ENCODE assay signal across 28 cellular contexts in the genomic region with DNA sequence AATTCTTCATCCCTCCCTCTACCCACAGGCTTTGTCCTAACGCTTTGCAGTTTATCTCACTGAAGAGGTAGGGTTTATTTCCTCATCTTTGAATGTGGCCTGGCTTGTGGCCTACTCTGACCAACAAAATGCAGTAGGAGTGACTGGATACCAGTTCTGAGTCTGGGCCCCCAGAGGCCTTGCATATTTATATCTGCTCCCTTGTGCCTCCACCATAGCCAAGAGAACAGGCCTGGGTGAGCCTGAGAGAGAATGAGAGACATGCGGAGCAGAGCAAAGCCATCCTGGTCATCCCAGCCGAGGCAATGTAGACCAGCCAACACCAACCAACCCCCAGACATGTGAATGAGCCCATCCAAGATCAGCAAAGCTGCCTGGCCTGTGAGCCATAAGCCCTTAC. TPM values are rescaled to one million over a fixed set of nuclear protein-coding genes. Genes with fewer than 3 reads are reported as not detected.
A peak's percentile ranks its signal among the peaks of the same experiment; 100 is the strongest.
DNase-seq lines count a peak whose midpoint lies in the region; ATAC-seq, FAIRE-seq and TF ChIP-seq lines count a peak whose summit lies in the region.
"Had no signal": no experiment of that assay in that cellular context is flagged by ENCODE, and none has a peak within 500 bp of the region (broad histone marks: within the 10 kb centered on the region; RNA-seq: fewer than 3 reads in every experiment).

No MANE protein-coding gene starts in this region.

- no peaks in the 10 kb centered on the region for H3K9me1 ChIP-seq in K562 (ENCODE audit: control insufficient read depth, insufficient read depth, low read length)

- H3K79me2 ChIP-seq in K562 (ENCODE audit: control insufficient read depth, insufficient read depth, low read length): no peaks in the 10 kb centered on the region

- H3K9me3 ChIP-seq in K562 (replicated peaks; ENCODE audit: control insufficient read depth, insufficient read depth, low read depth, low read length): no peaks in the 10 kb centered on the region
- H3K9me3 ChIP-seq: spleen had no signal

- no peak overlapping the region for H3K4me3 ChIP-seq in K562
- H3K4me3 ChIP-seq: spleen had no signal

- H2AFZ ChIP-seq in K562 (ENCODE audit: low read depth, low read length): no peak overlapping the region

- no peak overlapping the region for H3K27ac Mint-ChIP-seq in osteocyte (ENCODE audit: unreplicated experiment)
- H3K27ac Mint-ChIP-seq: activated B cell treated with CpG ODN at 0.5 μM for 24 hours; activated T-cell treated with anti-CD3 and anti-CD28 coated beads, Interleukin-2, amount 50 U/mL, for 72 hours; CD4-positive, alpha-beta memory T cell; dendritic cell treated with granulocyte-macrophage colony-stimulating factor and Interleukin-4, amounts not matched to agents 40 ng/mL and 50 ng/mL, for 4 days had no signal

- H3K27me3 ChIP-seq in K562 (ENCODE audit: control insufficient read depth in 2 of 2, insufficient read depth in 2 of 2, low read length in 2 of 2): peaks cover 0 to 13% of the 10 kb centered on the region in 2 experiments; a peak in 4 of 5 replicates
- H3K27me3 ChIP-seq: brain microvascular endothelial cell, spleen had no signal

- CTCF ChIA-PET in K562 (lab: Yijun Ruan, JAX; ENCODE audit: low intra/inter-chr PET ratio): no interaction called here

- H3K4me1 ChIP-seq in K562 (replicated peaks in 1 of 2; ENCODE audit: control insufficient read depth in 2 of 2, insufficient read depth in 2 of 2, low read length in 2 of 2): peaks cover 0 to 7% of the 10 kb centered on the region in 2 experiments; a peak in 2 of 5 replicates
- H3K4me1 ChIP-seq: spleen had no signal

- TF ChIP-seq RAD21 in K562 (CRISPR knock-in tag; conservative IDR thresholded peaks at IDR 0.05 in 1 of 2, IDR thresholded peaks at IDR 0.05 in 1 of 2): no peak

- no peak for ATAC-seq in K562
- ATAC-seq in HG02571 (IDR thresholded peaks at IDR 0.05; ENCODE audit: unreplicated experiment): no peak
- ATAC-seq: activated T-cell treated with anti-CD3 and anti-CD28 coated beads, Interleukin-2, amount 50 U/mL, for 72 hours; left colon had no signal

- TF ChIP-seq POLR2A in K562 (conservative IDR thresholded peaks at IDR 0.05): no peak

- H3K36me3 ChIP-seq in K562 (ENCODE audit: control insufficient read depth, insufficient read depth, low read length): no peaks in the 10 kb centered on the region
- H3K36me3 ChIP-seq: brain microvascular endothelial cell had no signal

- H3K36me3 Mint-ChIP-seq in osteocyte (ENCODE audit: unreplicated experiment): no peaks in the 10 kb centered on the region

- intact Hi-C loops in K562 (cut with micrococcal nuclease): no loop called here

- H3K27ac ChIP-seq in K562 (ENCODE audit: extremely low read depth, low read depth, low read length): no peak overlapping the region
- H3K27ac ChIP-seq: brain microvascular endothelial cell, spleen had no signal

- TF ChIP-seq CTCF in K562 (IDR thresholded peaks at IDR 0.05 in 2 of 3, conservative IDR thresholded peaks at IDR 0.05 in 1 of 3; ENCODE audit: insufficient read depth in 2 of 3, low read depth in 1 of 3, low read length in 3 of 3): no peak
- TF ChIP-seq CTCF in osteocyte (IDR thresholded peaks at IDR 0.05): no peak

- TF ChIP-seq EP300 in K562 (IDR thresholded peaks at IDR 0.05; ENCODE audit: low read length): no peak

- DNase-seq in AG20443 (ENCODE audit: low spot score) (peak; percentile 38), MV-4-11 (lab: John Stamatoyannopoulos, UW) (peak; percentile 85), K562 (ENCODE audit: extremely low read depth in 1 of 4, low spot score in 3 of 4) (peak in 1 of 4 experiments; percentile 4), osteocyte (ENCODE audit: extremely low spot score, unreplicated experiment) (peak; percentile 54), NCI-H1436 treated with DMSO at 0.1 percent for 48 hours (lab: John Stamatoyannopoulos, UW) (no peak), NCI-H2227 (lab: John Stamatoyannopoulos, UW; ENCODE audit: unreplicated experiment) (no peak), NCI-H2171 (lab: John Stamatoyannopoulos, UW) (no peak)
- DNase-seq: ACHN; activated B cell treated with CpG ODN at 0.5 μM for 24 hours; activated naive CD4-positive, alpha-beta T cell treated with anti-CD3 and anti-CD28 coated beads, Interleukin-2, amount 50 U/mL, for 16 hours; activated T-cell treated with anti-CD3 and anti-CD28 coated beads, Interleukin-2, amount 50 U/mL, for 72 hours; brain microvascular endothelial cell; CD4-positive, alpha-beta memory T cell; DMS53; IMR-90; left colon; midbrain; NCI-H187; NCI-H446 treated with DMSO at 0.1 percent for 48 hours; SHP77; spleen; T-helper 1 cell had no signal

- 28% methylated on average over 3 of the region's 3 CpGs for WGBS in K562 (ENCODE audit: insufficient coverage, low coverage, missing lambda C conversion rate)

- no peaks in the 10 kb centered on the region for H3K27me3 Mint-ChIP-seq in osteocyte (ENCODE audit: unreplicated experiment)
- H3K27me3 Mint-ChIP-seq: activated B cell treated with CpG ODN at 0.5 μM for 24 hours; CD4-positive, alpha-beta memory T cell; dendritic cell treated with granulocyte-macrophage colony-stimulating factor and Interleukin-4, amounts not matched to agents 40 ng/mL and 50 ng/mL, for 4 days had no signal

- no peak overlapping the region for H3K4me3 Mint-ChIP-seq in osteocyte (ENCODE audit: unreplicated experiment)
- H3K4me3 Mint-ChIP-seq: activated B cell treated with CpG ODN at 0.5 μM for 24 hours; activated T-cell treated with anti-CD3 and anti-CD28 coated beads, Interleukin-2, amount 50 U/mL, for 72 hours; CD4-positive, alpha-beta memory T cell; dendritic cell treated with granulocyte-macrophage colony-stimulating factor and Interleukin-4, amounts not matched to agents 40 ng/mL and 50 ng/mL, for 4 days had no signal

- no peaks in the 10 kb centered on the region for H3K9me3 Mint-ChIP-seq in osteocyte (ENCODE audit: unreplicated experiment)
- H3K9me3 Mint-ChIP-seq: activated B cell treated with CpG ODN at 0.5 μM for 24 hours; activated T-cell treated with anti-CD3 and anti-CD28 coated beads, Interleukin-2, amount 50 U/mL, for 72 hours had no signal

- BruUV-seq in K562 (replicated peaks; lab: Mats Ljungman, UMichigan): no TSS peak

- H3K9ac ChIP-seq in K562 (ENCODE audit: insufficient read depth in 1 of 2, low read depth in 2 of 2, low read length in 2 of 2): no peak overlapping the region; a peak in 1 of 4 replicates

- no peak overlapping the region for H3K4me2 ChIP-seq in K562 (ENCODE audit: insufficient read depth, low read length)

- in situ Hi-C loops in K562 (cut with MboI): no loop called here

- no peaks in the 10 kb centered on the region for H3K4me1 Mint-ChIP-seq in osteocyte (ENCODE audit: unreplicated experiment)
- H3K4me1 Mint-ChIP-seq: activated B cell treated with CpG ODN at 0.5 μM for 24 hours; CD4-positive, alpha-beta memory T cell had no signal

- no peak for FAIRE-seq in K562 (lab: Jason Lieb, UNC)

- H4K20me1 ChIP-seq in K562 (replicated peaks; ENCODE audit: control insufficient read depth, insufficient read depth, low read length): no peaks in the 10 kb centered on the region

- POLR2A ChIA-PET in K562 (lab: Yijun Ruan, JAX): no interaction called here

RNA-seq across cellular contexts. Expression of a gene that starts 30.3 kb away (rescaled TPM):
- total RNA-seq in K562 (2011; cell fraction: chromatin; rRNA removed; ENCODE audit: low replicate concordance): 35.4 and 58.0 TPM in 2 replicates
- 39.9 and 42.4 TPM in 2 replicates for total RNA-seq in K562 (2011; cell fraction: nucleolus; rRNA removed)
- 52.8 and 64.5 TPM in 2 replicates for total RNA-seq in K562 (2011; cell fraction: nucleoplasm; rRNA removed)
- total RNA-seq in K562 (2014; rRNA removed) (63.5 and 83.3 TPM in 2 replicates), K562 (2014; rRNA removed; fragmentation: Illumina TruSeq; extraction: Trizol) (57.7 and 63.9 TPM in 2 replicates), K562 (2015; rRNA removed; fragmentation: Illumina TruSeq; extraction: Trizol) (66.7 and 68.0 TPM in 2 replicates), K562 (2021) (71.4 and 72.3 TPM in 2 replicates), osteocyte (38.6 and 39.6 TPM in 2 replicates)
- polyA plus RNA-seq in K562 (2011; rRNA removed) (46.8 and 56.1 TPM in 2 replicates), K562 (2014; fragmentation: Illumina TruSeq; extraction: Trizol) (91.7 and 112 TPM in 2 replicates), K562 (2014; fragmentation: Nextera tagmentation; extraction: Ambion mirVana) (10 to 100 TPM; 51.7 to 54.1 TPM), K562 (2014; rRNA removed) (63.9 and 84.5 TPM in 2 replicates)
- 66.5 and 83.9 TPM in 2 replicates for polyA plus RNA-seq in K562 (2011; cell fraction: cytosol; rRNA removed)
- 38.6 and 39.9 TPM in 2 replicates for polyA plus RNA-seq in K562 (2011; cell fraction: nucleus; rRNA removed)
- 46.4 and 78.0 TPM in 2 replicates for polyA plus RNA-seq in K562 (2012)
- polyA minus RNA-seq in K562 (2011; rRNA and poly(A)+ RNA removed): 39.8 and 43.3 TPM in 2 replicates
- 20.3 and 25.4 TPM in 2 replicates for polyA minus RNA-seq in K562 (2011; cell fraction: cytosol; rRNA and poly(A)+ RNA removed)
- polyA minus RNA-seq in K562 (2011; cell fraction: nucleus; rRNA and poly(A)+ RNA removed): 12.9 and 25.4 TPM in 2 replicates

RNA-seq across cellular contexts. Expression of a gene that starts 36.5 kb away (rescaled TPM):
- 0.23 TPM in 1 of 2 replicates, not detected in the other for total RNA-seq in K562 (2011; cell fraction: chromatin; rRNA removed; ENCODE audit: low replicate concordance)
- 0.39 and 0.50 TPM in 2 replicates for total RNA-seq in K562 (2011; cell fraction: nucleolus; rRNA removed)
- 0.37 TPM in 1 of 2 replicates, not detected in the other for total RNA-seq in K562 (2011; cell fraction: nucleoplasm; rRNA removed)
- total RNA-seq in K562 (2014; rRNA removed): 0.08 TPM in 1 of 2 replicates, not detected in the other
- not detected in 2 replicates for total RNA-seq in K562 (2014; rRNA removed; fragmentation: Illumina TruSeq; extraction: Trizol)
- not detected in 2 replicates for total RNA-seq in K562 (2015; rRNA removed; fragmentation: Illumina TruSeq; extraction: Trizol)
- 0.16 TPM in 1 of 2 replicates, not detected in the other for total RNA-seq in K562 (2021)
- polyA plus RNA-seq in K562 (2011; rRNA removed): 0.05 and 0.24 TPM in 2 replicates
- 0.03 and 1.1 TPM in 2 replicates for polyA plus RNA-seq in K562 (2011; cell fraction: cytosol; rRNA removed)
- polyA plus RNA-seq in K562 (2011; cell fraction: nucleus; rRNA removed): 0.07 and 0.82 TPM in 2 replicates
- 0.08 and 0.09 TPM in 2 replicates for polyA plus RNA-seq in K562 (2012)
- polyA plus RNA-seq in K562 (2014; fragmentation: Illumina TruSeq; extraction: Trizol): 0.10 TPM in 1 of 2 replicates, not detected in the other
- not detected for polyA plus RNA-seq in K562 (2014; fragmentation: Nextera tagmentation; extraction: Ambion mirVana)
- not detected in 2 replicates for polyA plus RNA-seq in K562 (2014; rRNA removed)
- 0.28 TPM in 1 of 2 replicates, not detected in the other for polyA minus RNA-seq in K562 (2011; rRNA and poly(A)+ RNA removed)
- 0.57 TPM in 1 of 2 replicates, not detected in the other for polyA minus RNA-seq in K562 (2011; cell fraction: cytosol; rRNA and poly(A)+ RNA removed)
- 0.27 TPM in 1 of 2 replicates, not detected in the other for polyA minus RNA-seq in K562 (2011; cell fraction: nucleus; rRNA and poly(A)+ RNA removed)
- total RNA-seq in osteocyte: not detected in 2 replicates
- total RNA-seq: activated B cell treated with CpG ODN at 0.5 μM for 24 hours; CD4-positive, alpha-beta memory T cell; IMR-90; MCF 10A; OCI-LY7 had no signal
- polyA plus RNA-seq: CD4-positive, alpha-beta memory T cell; IMR-90; neural cell had no signal

RNA-seq across cellular contexts. Expression of a gene that starts 48.2 kb away (rescaled TPM):
- total RNA-seq in K562 (2011; cell fraction: chromatin; rRNA removed; ENCODE audit: low replicate concordance): not detected in 2 replicates
- not detected in 2 replicates for total RNA-seq in K562 (2011; cell fraction: nucleolus; rRNA removed)
- not detected in 2 replicates for total RNA-seq in K562 (2011; cell fraction: nucleoplasm; rRNA removed)
- total RNA-seq in K562 (2014; rRNA removed) (not detected in 2 replicates), K562 (2014; rRNA removed; fragmentation: Illumina TruSeq; extraction: Trizol) (not detected in 2 replicates), K562 (2015; rRNA removed; fragmentation: Illumina TruSeq; extraction: Trizol) (not detected in 2 replicates), K562 (2021) (not detected in 2 replicates), osteocyte (not detected in 2 replicates)
- polyA plus RNA-seq in K562 (2011; rRNA removed) (not detected in 2 replicates), K562 (2014; fragmentation: Illumina TruSeq; extraction: Trizol) (not detected in 2 replicates), K562 (2014; fragmentation: Nextera tagmentation; extraction: Ambion mirVana) (not detected), K562 (2014; rRNA removed) (not detected in 2 replicates)
- polyA plus RNA-seq in K562 (2011; cell fraction: cytosol; rRNA removed): not detected in 2 replicates
- polyA plus RNA-seq in K562 (2011; cell fraction: nucleus; rRNA removed): not detected in 2 replicates
- polyA plus RNA-seq in K562 (2012): 0.10 TPM in 1 of 2 replicates, not detected in the other
- not detected in 2 replicates for polyA minus RNA-seq in K562 (2011; rRNA and poly(A)+ RNA removed)
- not detected in 2 replicates for polyA minus RNA-seq in K562 (2011; cell fraction: cytosol; rRNA and poly(A)+ RNA removed)
- not detected in 2 replicates for polyA minus RNA-seq in K562 (2011; cell fraction: nucleus; rRNA and poly(A)+ RNA removed)
- total RNA-seq: activated B cell treated with CpG ODN at 0.5 μM for 24 hours; activated T-cell treated with anti-CD3 and anti-CD28 coated beads, Interleukin-2, amount 50 U/mL, for 72 hours; CD4-positive, alpha-beta memory T cell; IMR-90; OCI-LY7; spleen; subcutaneous adipose tissue had no signal
- polyA plus RNA-seq: CD4-positive, alpha-beta memory T cell; IMR-90; neural cell had no signal

Comparison
In these comparisons a context has a peak if more than half of its experiments do, and no peak if none do; other contexts are left out.
1. DNase-seq: peak in AG20443 (single experiment), MV-4-11 (single experiment) and osteocyte (single experiment); none in NCI-H1436 treated with DMSO at 0.1 percent for 48 hours (single experiment), NCI-H2227 (single experiment) and NCI-H2171 (single experiment).